In genomic region chr20:45354423-45355208, GRCh38 we compare ENCODE assay signal across 13 cellular contexts. TPM values are rescaled to one million over a fixed set of nuclear protein-coding genes. Genes with fewer than 3 reads are reported as not detected.
DNase-seq lines count a peak whose midpoint lies in the region; ATAC-seq and TF ChIP-seq lines count a peak whose summit lies in the region.
"Had no signal": no experiment of that assay in that cellular context is flagged by ENCODE, and none has a peak within 500 bp of the region (broad histone marks: within the 10 kb centered on the region; RNA-seq: fewer than 3 reads in every experiment).

No MANE protein-coding gene starts in this region.

- H3K36me3 ChIP-seq in HEK293 (ENCODE audit: control insufficient read depth in 2 of 2, insufficient read depth in 1 of 2, low read length in 2 of 2) = no peaks in the 10 kb centered on the region
- H3K36me3 ChIP-seq in liver (ENCODE audit: control insufficient read depth in 4 of 4, insufficient read depth in 3 of 4, low read depth in 1 of 4, low read length in 3 of 4) = no peaks in the 10 kb centered on the region
- no peaks in the 10 kb centered on the region for H3K36me3 ChIP-seq in effector memory CD4-positive, alpha-beta T cell (ENCODE audit: control insufficient read depth, insufficient read depth, low read length)

- peak overlapping the region; percentile 88 for H3K27ac Mint-ChIP-seq in activated naive CD8-positive, alpha-beta T cell
- H3K27ac Mint-ChIP-seq: dendritic cell treated with granulocyte-macrophage colony-stimulating factor and Interleukin-4, amounts not matched to agents 40 ng/mL and 50 ng/mL, for 4 days had no signal

- DNase-seq in AG04450 (ENCODE audit: low read depth, low spot score) (no peak), foreskin keratinocyte (no peak), NCI-H1930 (lab: John Stamatoyannopoulos, UW) (no peak), NCI-H146 (lab: John Stamatoyannopoulos, UW) (no peak)
- no peak for DNase-seq in effector memory CD4-positive, alpha-beta T cell
- DNase-seq: Caco-2, NCI-H2081 treated with DMSO at 0.1 percent for 48 hours, nucleus accumbens, SIG-M5 had no signal

- POLR2A ChIA-PET in AG04450 (lab: Yijun Ruan, JAX) = interaction anchor here (1.0 to 1.2 kb wide), 3 partner anchors 11 to 82 kb away, joined by 3 to 5 read pairs (median 4); no protein-coding TSS in a partner anchor
- POLR2A ChIA-PET in HEK293 (lab: Yijun Ruan, JAX) = no interaction called here

- no peaks in the 10 kb centered on the region for H3K27me3 Mint-ChIP-seq in activated naive CD8-positive, alpha-beta T cell
- H3K27me3 Mint-ChIP-seq: dendritic cell treated with granulocyte-macrophage colony-stimulating factor and Interleukin-4, amounts not matched to agents 40 ng/mL and 50 ng/mL, for 4 days had no signal

- H3K4me1 Mint-ChIP-seq in activated naive CD8-positive, alpha-beta T cell (ENCODE audit: low read depth) = peaks cover 37% of the 10 kb centered on the region

- H3K4me1 ChIP-seq in HEK293 (ENCODE audit: control insufficient read depth, insufficient read depth, low read length) (0 out of 2 replicates have a peak, but pooled peaks cover 2% of the 10 kb centered on the region), liver (ENCODE audit: control insufficient read depth in 4 of 4, insufficient read depth in 4 of 4, low read length in 3 of 4) (peaks cover 7 to 26% (median 18%) of the 10 kb centered on the region in 4 donors), foreskin keratinocyte (peaks cover 39% of the 10 kb centered on the region)
- H3K4me1 ChIP-seq in effector memory CD4-positive, alpha-beta T cell (ENCODE audit: control insufficient read depth, insufficient read depth, low read length, poor library complexity, severe bottlenecking) = peaks cover 11% of the 10 kb centered on the region

- H3K27me3 ChIP-seq in AG04450 (ENCODE audit: control insufficient read depth, insufficient read depth, low read length) (no peaks in the 10 kb centered on the region), liver (ENCODE audit: control insufficient read depth in 4 of 4, insufficient read depth in 4 of 4, low read length in 3 of 4) (no peaks in the 10 kb centered on the region), foreskin keratinocyte (no peaks in the 10 kb centered on the region)
- no peaks in the 10 kb centered on the region for H3K27me3 ChIP-seq in effector memory CD4-positive, alpha-beta T cell (replicated peaks; ENCODE audit: control insufficient read depth, insufficient read depth, low read length, poor library complexity, severe bottlenecking)

- H3K36me3 Mint-ChIP-seq in activated naive CD8-positive, alpha-beta T cell = no peaks in the 10 kb centered on the region

- H3K9ac ChIP-seq in liver (ENCODE audit: low read depth in 1 of 2, low read length in 2 of 2) = no peak overlapping the region

- H3K4me3 ChIP-seq in AG04450 (ENCODE audit: low read depth, low read length) (peak overlapping the region; percentile 15; the same call in 1 of the 2 replicates), HEK293 (ENCODE audit: low read depth, low read length) (no peak overlapping the region), liver (ENCODE audit: low read depth in 1 of 3, low read length in 3 of 3) (no peak overlapping the region)
- H3K4me3 ChIP-seq in effector memory CD4-positive, alpha-beta T cell (ENCODE audit: insufficient read depth, low read depth, low read length, poor library complexity, severe bottlenecking) = no peak overlapping the region

- ATAC-seq in foreskin keratinocyte = no peak

- CTCF ChIA-PET in AG04450 (lab: Charles Lee) (interaction anchor here (0.9 to 6.3 kb wide), 5 partner anchors 8 to 416 kb away, joined by 3 to 58 read pairs (median 6); partner anchors contain the start of gene SYS1), HEK293 (lab: Yijun Ruan, JAX) (interaction anchor here (1.2 to 2.9 kb wide), 5 partner anchors 8 to 82 kb away, joined by 3 to 13 read pairs (median 9); partner anchors contain the start of gene SYS1)

- 71% methylated on average over 9 of the region's 9 CpGs for WGBS in liver

- H3K4me3 Mint-ChIP-seq in activated naive CD8-positive, alpha-beta T cell = peak overlapping the region; percentile 73
- H3K4me3 Mint-ChIP-seq: dendritic cell treated with granulocyte-macrophage colony-stimulating factor and Interleukin-4, amounts not matched to agents 40 ng/mL and 50 ng/mL, for 4 days had no signal

- no peak for TF ChIP-seq RAD21 in liver (IDR thresholded peaks at IDR 0.05)

- TF ChIP-seq CTCF in AG04450 (IDR thresholded peaks at IDR 0.05; ENCODE audit: low read depth, low read length) = no peak
- no peak for TF ChIP-seq CTCF in HEK293 (tag by site-specific recombination; IDR thresholded peaks at IDR 0.05)
- TF ChIP-seq CTCF in liver (IDR thresholded peaks at IDR 0.05; ENCODE audit: low read depth, low read length, missing input control) = no peak
- TF ChIP-seq CTCF in foreskin keratinocyte (conservative IDR thresholded peaks at IDR 0.05) = no peak

- H3K9me3 Mint-ChIP-seq in activated naive CD8-positive, alpha-beta T cell (ENCODE audit: low read depth) = no peaks in the 10 kb centered on the region
- H3K9me3 Mint-ChIP-seq: dendritic cell treated with granulocyte-macrophage colony-stimulating factor and Interleukin-4, amounts not matched to agents 40 ng/mL and 50 ng/mL, for 4 days had no signal

- H3K27ac ChIP-seq in AG04450 (ENCODE audit: low read depth, low read length) = peak overlapping the region; percentile 73
- H3K27ac ChIP-seq in HEK293 (ENCODE audit: extremely low read depth, low read depth, low read length) = no peak overlapping the region
- H3K27ac ChIP-seq in liver (ENCODE audit: low read depth in 1 of 2, low read length in 2 of 2) = no peak overlapping the region
- H3K27ac ChIP-seq in foreskin keratinocyte = no peak overlapping the region
- no peak overlapping the region for H3K27ac ChIP-seq in effector memory CD4-positive, alpha-beta T cell (ENCODE audit: insufficient read depth, low read length, poor library complexity, severe bottlenecking)

- H3K9me3 ChIP-seq in AG04450 (ENCODE audit: control insufficient read depth, insufficient read depth, low read length) (no peaks in the 10 kb centered on the region), HEK293 (ENCODE audit: control insufficient read depth, insufficient read depth, low read depth, low read length) (no peaks in the 10 kb centered on the region), liver (ENCODE audit: control insufficient read depth in 4 of 4, low read length in 3 of 4) (no peaks in the 10 kb centered on the region)
- H3K9me3 ChIP-seq in effector memory CD4-positive, alpha-beta T cell (ENCODE audit: control insufficient read depth, low read length) = no peaks in the 10 kb centered on the region
- H3K9me3 ChIP-seq: Caco-2 had no signal

TF ChIP-seq in HEK293, 187 proteins besides CTCF, POLR2A, EP300 and RAD21:
- TF ChIP-seq ZNF10 (tag by site-specific recombination; IDR thresholded peaks at IDR 0.05) = no peak
- TF ChIP-seq SCRT2 (tag by site-specific recombination; IDR thresholded peaks at IDR 0.05) = peak; percentile 59
- TF ChIP-seq ZNF600 (tag by site-specific recombination; IDR thresholded peaks at IDR 0.05) = 0 out of 2 replicates have a peak, but pooled peaks have one; percentile 39

TF ChIP-seq in liver, 16 proteins besides CTCF, POLR2A, EP300 and RAD21:
- TF ChIP-seq, protein P1, sequence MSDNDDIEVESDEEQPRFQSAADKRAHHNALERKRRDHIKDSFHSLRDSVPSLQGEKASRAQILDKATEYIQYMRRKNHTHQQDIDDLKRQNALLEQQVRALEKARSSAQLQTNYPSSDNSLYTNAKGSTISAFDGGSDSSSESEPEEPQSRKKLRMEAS (IDR thresholded peaks at IDR 0.05) = peak; percentile 28
- TF ChIP-seq HNF4G (IDR thresholded peaks at IDR 0.05) (peak; percentile 60), SP1 (IDR thresholded peaks at IDR 0.05) (peak; percentile 72), RXRA (IDR thresholded peaks at IDR 0.05) (peak; percentile 28 to 72), FOXA1 (IDR thresholded peaks at IDR 0.05) (no peak), YY1 (IDR thresholded peaks at IDR 0.05) (peak; percentile 24), FOXA2 (IDR thresholded peaks at IDR 0.05) (peak; percentile 55), HNF4A (conservative IDR thresholded peaks at IDR 0.05) (peak; percentile 90 to 93)
- TF ChIP-seq, protein P2, sequence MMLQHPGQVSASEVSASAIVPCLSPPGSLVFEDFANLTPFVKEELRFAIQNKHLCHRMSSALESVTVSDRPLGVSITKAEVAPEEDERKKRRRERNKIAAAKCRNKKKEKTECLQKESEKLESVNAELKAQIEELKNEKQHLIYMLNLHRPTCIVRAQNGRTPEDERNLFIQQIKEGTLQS (IDR thresholded peaks at IDR 0.05) = no peak

RNA-seq across cellular contexts. Expression of gene SDC4, which starts 6.4 kb away (rescaled TPM):
- polyA plus RNA-seq in AG04450 (2011; rRNA removed) (177 and 204 TPM in 2 replicates), liver (10 to 100 TPM; 80.6 to 86.5 TPM), foreskin keratinocyte (136 and 143 TPM in 2 replicates)
- 280 and 309 TPM in 2 replicates for polyA minus RNA-seq in AG04450 (2011; rRNA and poly(A)+ RNA removed)
- total RNA-seq in liver (100 to 1,000 TPM in 1 of 2 donors, 10 to 100 TPM in 1; 54.4 to 147 TPM), foreskin keratinocyte (169 and 187 TPM in 2 replicates)

RNA-seq across cellular contexts. Expression of gene SYS1, which starts 8.3 kb away (rescaled TPM):
- polyA plus RNA-seq in AG04450 (2011; rRNA removed) (25.1 and 33.4 TPM in 2 replicates), liver (10 to 100 TPM; 27.2 to 37.8 TPM), foreskin keratinocyte (19.8 and 20.3 TPM in 2 replicates)
- polyA minus RNA-seq in AG04450 (2011; rRNA and poly(A)+ RNA removed) = 37.9 and 46.4 TPM in 2 replicates
- total RNA-seq in liver (10 to 100 TPM; 15.0 to 29.0 TPM), foreskin keratinocyte (18.0 and 18.7 TPM in 2 replicates)

RNA-seq across cellular contexts. Expression of gene TP53TG5, which starts 23.5 kb away (rescaled TPM):
- polyA plus RNA-seq in AG04450 (2011; rRNA removed) (not detected in 2 replicates), liver (not detected), foreskin keratinocyte (not detected in 2 replicates)
- polyA minus RNA-seq in AG04450 (2011; rRNA and poly(A)+ RNA removed) = not detected in 2 replicates
- total RNA-seq in liver (not detected), foreskin keratinocyte (not detected in 2 replicates)
- total RNA-seq: Caco-2 had no signal

RNA-seq across cellular contexts. Expression of gene MATN4, which starts 46.5 kb away (rescaled TPM):
- 0.04 TPM in 1 of 2 replicates, not detected in the other for polyA plus RNA-seq in AG04450 (2011; rRNA removed)
- not detected in 2 replicates for polyA minus RNA-seq in AG04450 (2011; rRNA and poly(A)+ RNA removed)
- not detected for total RNA-seq in liver
- polyA plus RNA-seq in liver = under 1 TPM in 1 of 2 donors, not detected in 1; 0.05 TPM
- total RNA-seq in foreskin keratinocyte = 0.10 TPM in 1 of 2 replicates, not detected in the other
- 0.02 and 0.06 TPM in 2 replicates for polyA plus RNA-seq in foreskin keratinocyte
- total RNA-seq: Caco-2 had no signal

RNA-seq across cellular contexts. Expression of gene RBPJL, which starts 48.0 kb away (rescaled TPM):
- polyA plus RNA-seq in AG04450 (2011; rRNA removed) (not detected in 2 replicates), liver (not detected), foreskin keratinocyte (not detected in 2 replicates)
- not detected in 2 replicates for polyA minus RNA-seq in AG04450 (2011; rRNA and poly(A)+ RNA removed)
- total RNA-seq in liver (not detected), foreskin keratinocyte (not detected in 2 replicates)
- total RNA-seq: Caco-2 had no signal
